17 cellular contexts compared by ENCODE assay signal in the genomic region with DNA sequence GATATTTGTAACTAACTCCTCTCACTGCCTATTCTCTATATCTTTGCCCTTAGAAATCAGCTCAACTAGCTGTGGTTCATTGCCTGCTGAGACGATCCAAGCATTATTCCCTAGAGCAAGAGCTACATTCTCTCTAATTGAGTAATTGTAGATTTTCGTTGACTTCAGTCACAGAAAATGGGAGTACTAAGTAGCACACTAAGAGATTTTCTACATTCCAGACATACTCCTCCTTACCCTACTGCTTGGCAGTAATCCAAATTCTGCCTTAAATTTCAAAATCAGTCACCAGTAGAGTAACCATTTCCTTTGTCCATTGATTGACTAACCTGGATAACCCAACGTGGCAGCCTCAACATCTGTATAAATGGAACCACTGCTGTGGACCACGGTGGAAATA.
DNase-seq lines count a peak whose midpoint lies in the region; FAIRE-seq and TF ChIP-seq lines count a peak whose summit lies in the region.
"Had no signal": no experiment of that assay in that cellular context is flagged by ENCODE, and none has a peak within 500 bp of the region (broad histone marks: within the 10 kb centered on the region; RNA-seq: fewer than 3 reads in every experiment).

No MANE protein-coding gene starts in this region.

- no peak overlapping the region for H3K4me3 ChIP-seq in SK-N-MC
- H3K4me3 ChIP-seq in thyroid gland (replicated peaks in 1 of 3), result no peak overlapping the region
- H3K4me3 ChIP-seq: mucosa of descending colon had no signal

- peak; percentile 4 for DNase-seq in H54 (ENCODE audit: insufficient read length, low spot score)
- DNase-seq in SK-N-MC (ENCODE audit: low read depth, low spot score), result peak; percentile 67
- peak; percentile 66 for DNase-seq in fibroblast of peridontal ligament (ENCODE audit: extremely low read depth)
- peak; percentile 99 for DNase-seq in renal cortical epithelial cell (ENCODE audit: low read depth)
- no peak for DNase-seq in NCI-H1436 treated with DMSO at 0.1 percent for 48 hours (lab: John Stamatoyannopoulos, UW)
- no peak for DNase-seq in effector CD4-positive, alpha-beta T cell
- no peak for DNase-seq in thyroid gland
- no peak for DNase-seq in NCI-H82 (lab: John Stamatoyannopoulos, UW)
- DNase-seq: activated CD4-positive, alpha-beta T cell treated with anti-CD3 and anti-CD28 coated beads, Interleukin-2, amount 10 ng/mL, durations not matched to agents 24 days and 14 days; activated T-cell treated with anti-CD3 and anti-CD28 coated beads, Interleukin-2, amount 50 U/mL, for 24 hours; foreskin melanocyte; Kasumi-1; mucosa of descending colon; NCI-H1930; NCI-H69; posterior cingulate gyrus had no signal

- FAIRE-seq in H54 (lab: Jason Lieb, UNC), result peak; percentile 99

- no peak overlapping the region for H3K9ac ChIP-seq in SK-N-MC (ENCODE audit: insufficient read length)

- H3K27ac ChIP-seq in SK-N-MC (peak overlapping the region; percentile 76), thyroid gland (no peak overlapping the region)
- H3K27ac ChIP-seq: C4-2B had no signal

- intact Hi-C loops in thyroid gland (cut with DNase I), result no loop called here

- H3K27me3 ChIP-seq in thyroid gland, result no peaks in the 10 kb centered on the region

- H3K9me3 ChIP-seq in SK-N-MC (ENCODE audit: low read depth, low read length) (no peaks in the 10 kb centered on the region; the same call in 1 of the 2 replicates), thyroid gland (no peaks in the 10 kb centered on the region)
- H3K9me3 ChIP-seq: mucosa of descending colon had no signal

- TF ChIP-seq CTCF in thyroid gland (IDR thresholded peaks at IDR 0.05), result no peak

- 43 to 44% methylated on average over 4 of the region's 4 CpGs for WGBS in thyroid gland, 2 donors

- TF ChIP-seq POLR2A in H54 (IDR thresholded peaks at IDR 0.05; ENCODE audit: low read depth, low read length), result no peak
- TF ChIP-seq POLR2A in thyroid gland (IDR thresholded peaks at IDR 0.05), result no peak

- no peaks in the 10 kb centered on the region for H3K36me3 ChIP-seq in SK-N-MC (ENCODE audit: insufficient read depth, low read length)
- no peaks in the 10 kb centered on the region for H3K36me3 ChIP-seq in thyroid gland

- no peaks in the 10 kb centered on the region for H3K4me1 ChIP-seq in thyroid gland

Comparison
In these comparisons a context has a peak if more than half of its experiments do, and no peak if none do; other contexts are left out.
1. DNase-seq: peak in H54 (single experiment), SK-N-MC (single experiment), fibroblast of peridontal ligament (single experiment) and renal cortical epithelial cell (single experiment); none in NCI-H1436 treated with DMSO at 0.1 percent for 48 hours (single experiment), effector CD4-positive, alpha-beta T cell (single experiment), thyroid gland (0 of 2) and NCI-H82 (single experiment).